Comparison of ENCODE assay signal across 8 cellular contexts in genomic region chr4:158255727-158256324, GRCh38. TPM values are rescaled to one million over a fixed set of nuclear protein-coding genes. Genes with fewer than 3 reads are reported as not detected.
DNase-seq lines count a peak whose midpoint lies in the region; ATAC-seq and TF ChIP-seq lines count a peak whose summit lies in the region.

No MANE protein-coding gene starts in this region.

- peak; percentile 76 to 96 (median 89) for TF ChIP-seq CTCF in dorsolateral prefrontal cortex (IDR thresholded peaks at IDR 0.05 in 54 of 56, conservative IDR thresholded peaks at IDR 0.05 in 2 of 56; ENCODE audit: low read depth in 1 of 56, partially characterized antibody in 56 of 56)

- peak overlapping the region in 54 of 59 donors; percentile 10 to 100 (median 82) for H3K27ac ChIP-seq in dorsolateral prefrontal cortex

- no peak overlapping the region for H3K4me3 ChIP-seq in dorsolateral prefrontal cortex

- ATAC-seq in GM19455 (IDR thresholded peaks at IDR 0.05; ENCODE audit: unreplicated experiment) (peak; percentile 73), HG03439 (IDR thresholded peaks at IDR 0.05; ENCODE audit: unreplicated experiment) (peak; percentile 63)

- DNase-seq in DMS53 (lab: John Stamatoyannopoulos, UW) (peak; percentile 69), NOMO-1 treated with DMSO at 0.1 percent for 48 hours (lab: John Stamatoyannopoulos, UW; ENCODE audit: unreplicated experiment) (peak; percentile 66), dorsolateral prefrontal cortex (no peak), myocyte (ENCODE audit: low read depth) (peak; percentile 62), T1000 (lab: John Stamatoyannopoulos, UW) (no peak), T-helper 1 cell (no peak)

- intact Hi-C loops in dorsolateral prefrontal cortex (cut with DNase I): no loop called here

- H3K27me3 ChIP-seq in dorsolateral prefrontal cortex: no peaks in the 10 kb centered on the region

RNA-seq across cellular contexts. Expression of gene TMEM144, which starts 45.5 kb away (rescaled TPM):
- total RNA-seq in dorsolateral prefrontal cortex: 1,000 to 10,000 TPM in 1 of 120 experiments, 100 to 1,000 TPM in 99, 10 to 100 TPM in 20; 33.2 to 1,060 (median 211) TPM
- total RNA-seq in myocyte: 8.6 and 11.7 TPM in 2 replicates
- polyA plus RNA-seq in myocyte (2012): 9.0 TPM

Comparison
In these comparisons a context has a peak if more than half of its experiments do, and no peak if none do; other contexts are left out.
1. DNase-seq: peak in DMS53 (single experiment), NOMO-1 treated with DMSO at 0.1 percent for 48 hours (single experiment) and myocyte (single experiment); none in dorsolateral prefrontal cortex (0 of 10), T1000 (single experiment) and T-helper 1 cell (0 of 5).